ENCODE assay signal across 8 cellular contexts in the genomic region with DNA sequence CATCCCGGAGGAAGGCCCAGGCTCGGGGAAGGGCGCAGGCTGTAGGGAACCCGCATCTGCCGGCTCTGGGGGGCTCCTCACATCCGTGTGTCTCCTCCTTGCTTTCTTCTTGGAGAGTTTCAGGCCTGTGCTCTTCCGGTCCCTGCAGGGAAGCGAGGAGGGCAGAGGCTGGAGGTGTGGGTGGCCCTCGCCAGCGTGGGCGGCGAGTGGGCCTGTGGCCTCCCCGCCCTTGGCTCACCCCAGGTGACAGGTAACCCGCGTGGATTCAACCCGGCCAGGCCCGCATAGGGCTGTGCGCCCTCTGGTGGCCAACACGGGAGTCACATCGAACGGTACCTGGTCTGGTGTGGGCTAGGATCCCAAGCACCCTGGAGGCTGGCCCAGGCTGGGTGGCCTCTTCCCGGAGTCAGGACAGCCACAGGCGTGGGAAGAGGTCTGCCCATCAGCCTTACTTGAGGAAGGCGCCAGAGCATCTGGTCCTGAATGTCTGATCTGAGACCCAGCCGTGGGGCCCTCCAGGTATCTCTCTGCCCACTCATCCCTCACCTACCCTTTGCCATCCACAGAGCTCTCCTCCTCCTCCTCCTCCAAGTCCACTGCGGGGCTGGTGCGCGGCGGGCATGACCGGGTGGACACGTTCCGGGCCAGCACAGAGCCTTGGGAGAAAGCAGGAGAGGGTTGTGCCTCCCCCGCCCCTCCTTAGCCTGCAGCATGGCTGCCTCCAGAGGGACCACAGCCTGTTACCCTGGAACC. TPM values are rescaled to one million over a fixed set of nuclear protein-coding genes. Genes with fewer than 3 reads are reported as not detected.
DNase-seq lines count a peak whose midpoint lies in the region; ATAC-seq lines count a peak whose summit lies in the region.

No MANE protein-coding gene starts in this region.

- H3K79me1 ChIP-seq in mesenchymal stem cell (replicated peaks; ENCODE audit: low read length, poor library complexity, severe bottlenecking), result peaks cover 6% of the 10 kb centered on the region

- H4K91ac ChIP-seq in mesenchymal stem cell (ENCODE audit: low read length), result no peak overlapping the region

- H3K36me3 Mint-ChIP-seq in stimulated activated effector memory CD8-positive, alpha-beta T cell treated with anti-CD3 and anti-CD28 coated beads, Interleukin-12 subunit alpha, Interleukin-12 subunit beta, amount 100 ng/mL, for 72 hours, result no peaks in the 10 kb centered on the region

- H3K14ac ChIP-seq in mesenchymal stem cell (ENCODE audit: low read length in 2 of 2), result no peak overlapping the region

- no peak overlapping the region for H3K23ac ChIP-seq in mesenchymal stem cell (ENCODE audit: low read length in 2 of 2)

- no peak overlapping the region for H2BK5ac ChIP-seq in mesenchymal stem cell (ENCODE audit: low read depth, low read length, poor library complexity, severe bottlenecking)

- H2BK12ac ChIP-seq in mesenchymal stem cell (ENCODE audit: low read length in 2 of 2), result no peak overlapping the region

- no peaks in the 10 kb centered on the region for H3K9me3 Mint-ChIP-seq in stimulated activated effector memory CD8-positive, alpha-beta T cell treated with anti-CD3 and anti-CD28 coated beads, Interleukin-12 subunit alpha, Interleukin-12 subunit beta, amount 100 ng/mL, for 72 hours

- no peak overlapping the region for H4K8ac ChIP-seq in mesenchymal stem cell (ENCODE audit: low read length)

- peaks cover 2% of the 10 kb centered on the region for H3K4me1 ChIP-seq in mesenchymal stem cell (ENCODE audit: control insufficient read depth, insufficient read depth, low read depth, low read length)

- DNase-seq in NK-92 treated with Interleukin-12 subunit alpha and Interleukin-12 subunit beta, amount 100 ng/mL, for 24 hours (lab: John Stamatoyannopoulos, UW), result peak; percentile 27
- DNase-seq in NK-92 (lab: John Stamatoyannopoulos, UW; ENCODE audit: unreplicated experiment), result no peak
- DNase-seq in NCI-H1092 (lab: John Stamatoyannopoulos, UW), result peak; percentile 79
- peak; percentile 85 for DNase-seq in activated CD4-positive, alpha-beta T cell treated with anti-CD3 and anti-CD28 coated beads, Interleukin-2, amount 50 U/mL, for 1 hour
- peak; percentile 66 for DNase-seq in dermis blood vessel endothelial cell
- DNase-seq in mesenchymal stem cell, result peak; percentile 43
- DNase-seq in stimulated activated effector memory CD8-positive, alpha-beta T cell treated with anti-CD3 and anti-CD28 coated beads, Interleukin-12 subunit alpha, Interleukin-12 subunit beta, amount 100 ng/mL, for 72 hours (ENCODE audit: low spot score in 2 of 2), result peak; percentile 77 to 87
- DNase-seq in mesenteric fat pad (ENCODE audit: low spot score), result no peak

- peaks cover 13 to 67% of the 10 kb centered on the region in 2 experiments for H3K36me3 ChIP-seq in mesenchymal stem cell (ENCODE audit: control insufficient read depth in 1 of 2, insufficient read depth in 2 of 2, low read depth in 1 of 2, low read length in 2 of 2)

- no peak overlapping the region for H3K4me3 ChIP-seq in mesenchymal stem cell (ENCODE audit: insufficient read depth in 1 of 2, low read depth in 1 of 2, low read length in 2 of 2)

- WGBS in mesenchymal stem cell, result 37% methylated on average over 29 of the region's 33 CpGs

- no peak overlapping the region for H3K18ac ChIP-seq in mesenchymal stem cell (ENCODE audit: low read depth in 1 of 2, low read length in 2 of 2)

- H3K4ac ChIP-seq in mesenchymal stem cell (ENCODE audit: low read depth in 1 of 2, low read length in 2 of 2), result no peak overlapping the region

- no peak overlapping the region for H2AK5ac ChIP-seq in mesenchymal stem cell (ENCODE audit: low read length, severe bottlenecking)

- no peaks in the 10 kb centered on the region for H3K9me3 ChIP-seq in mesenchymal stem cell (ENCODE audit: control insufficient read depth, low read length)

- peaks cover 10% of the 10 kb centered on the region for H3K4me1 Mint-ChIP-seq in stimulated activated effector memory CD8-positive, alpha-beta T cell treated with anti-CD3 and anti-CD28 coated beads, Interleukin-12 subunit alpha, Interleukin-12 subunit beta, amount 100 ng/mL, for 72 hours

- no peak overlapping the region for H3K4me2 ChIP-seq in mesenchymal stem cell (ENCODE audit: low read length, poor library complexity, severe bottlenecking)

- H3K4me3 Mint-ChIP-seq in stimulated activated effector memory CD8-positive, alpha-beta T cell treated with anti-CD3 and anti-CD28 coated beads, Interleukin-12 subunit alpha, Interleukin-12 subunit beta, amount 100 ng/mL, for 72 hours, result no peak overlapping the region

- no peak overlapping the region for H2AFZ ChIP-seq in mesenchymal stem cell (ENCODE audit: low read depth, low read length)

- peaks cover 0 to 4% of the 10 kb centered on the region in 2 experiments for H3K27me3 ChIP-seq in mesenchymal stem cell (ENCODE audit: control insufficient read depth in 1 of 2, insufficient read depth in 1 of 2, low read length in 2 of 2)

- peak overlapping the region; percentile 67 for H3K27ac Mint-ChIP-seq in stimulated activated effector memory CD8-positive, alpha-beta T cell treated with anti-CD3 and anti-CD28 coated beads, Interleukin-12 subunit alpha, Interleukin-12 subunit beta, amount 100 ng/mL, for 72 hours

- no peak overlapping the region for H2BK120ac ChIP-seq in mesenchymal stem cell (ENCODE audit: low read depth, low read length)

- no peak overlapping the region for H2BK15ac ChIP-seq in mesenchymal stem cell (ENCODE audit: low read depth, poor library complexity, severe bottlenecking)

- H3K27ac ChIP-seq in mesenchymal stem cell (ENCODE audit: low read length, poor library complexity, severe bottlenecking), result no peak overlapping the region

- peak; percentile 79 for ATAC-seq in stimulated activated effector memory CD8-positive, alpha-beta T cell treated with anti-CD3 and anti-CD28 coated beads, Interleukin-12 subunit alpha, Interleukin-12 subunit beta, amount 100 ng/mL, for 72 hours

- H3K9ac ChIP-seq in mesenchymal stem cell (ENCODE audit: low read length), result no peak overlapping the region

RNA-seq across cellular contexts. Expression of a gene that starts 9.6 kb away (rescaled TPM):
- total RNA-seq in dermis blood vessel endothelial cell, result 8.0 and 17.4 TPM in 2 replicates
- polyA plus RNA-seq in mesenchymal stem cell (2013, experiment 1 of 2), result 2.9 TPM
- polyA plus RNA-seq in mesenchymal stem cell (2013, experiment 2 of 2), result 2.4 TPM
- 6.0 TPM for total RNA-seq in mesenteric fat pad

RNA-seq across cellular contexts. Expression of a gene that starts 15.9 kb away (rescaled TPM):
- total RNA-seq in dermis blood vessel endothelial cell, result 36.9 and 50.9 TPM in 2 replicates
- polyA plus RNA-seq in mesenchymal stem cell (2013, experiment 1 of 2), result 6.5 TPM
- 6.7 TPM for polyA plus RNA-seq in mesenchymal stem cell (2013, experiment 2 of 2)
- total RNA-seq in mesenteric fat pad, result 9.3 TPM

RNA-seq across cellular contexts. Expression of a gene that starts 51.0 kb away (rescaled TPM):
- total RNA-seq in dermis blood vessel endothelial cell (0.60 and 0.68 TPM in 2 replicates), mesenteric fat pad (0.80 TPM)
- 0.06 TPM for polyA plus RNA-seq in mesenchymal stem cell (2013, experiment 1 of 2)
- not detected for polyA plus RNA-seq in mesenchymal stem cell (2013, experiment 2 of 2)

RNA-seq across cellular contexts. Expression of a gene that starts 55.8 kb away (rescaled TPM):
- total RNA-seq in dermis blood vessel endothelial cell (9.9 and 14.1 TPM in 2 replicates), mesenteric fat pad (0.19 TPM)
- polyA plus RNA-seq in mesenchymal stem cell (2013, experiment 1 of 2), result 0.07 TPM
- 0.05 TPM for polyA plus RNA-seq in mesenchymal stem cell (2013, experiment 2 of 2)

Comparison
In these comparisons a context has a peak if more than half of its experiments do, and no peak if none do; other contexts are left out.
1. DNase-seq: peak in NK-92 treated with Interleukin-12 subunit alpha and Interleukin-12 subunit beta, amount 100 ng/mL, for 24 hours (single experiment), NCI-H1092 (single experiment), activated CD4-positive, alpha-beta T cell treated with anti-CD3 and anti-CD28 coated beads, Interleukin-2, amount 50 U/mL, for 1 hour (single experiment), dermis blood vessel endothelial cell (single experiment), mesenchymal stem cell (single experiment) and stimulated activated effector memory CD8-positive, alpha-beta T cell treated with anti-CD3 and anti-CD28 coated beads, Interleukin-12 subunit alpha, Interleukin-12 subunit beta, amount 100 ng/mL, for 72 hours (2 of 2); none in NK-92 (single experiment) and mesenteric fat pad (single experiment).